Comparison of ENCODE assay signal across 24 cellular contexts in genomic region chr19:29543381-29543780, GRCh38. TPM values are rescaled to one million over a fixed set of nuclear protein-coding genes. Genes with fewer than 3 reads are reported as not detected.
"Had no signal": no experiment of that assay in that cellular context is flagged by ENCODE, and none has a peak within 500 bp of the region (broad histone marks: within the 10 kb centered on the region; RNA-seq: fewer than 3 reads in every experiment).

No MANE protein-coding gene starts in this region.

- H3K36me3 ChIP-seq: ascending aorta, SJSA1 had no signal

- H3K9me3 ChIP-seq: ascending aorta, body of pancreas, SJSA1 had no signal

- H3K36me3 Mint-ChIP-seq: activated naive CD4-positive, alpha-beta T cell treated with anti-CD3 and anti-CD28 coated beads, Interleukin-2, amount 50 U/mL, for 72 hours had no signal

- H3K4me3 Mint-ChIP-seq: activated CD4-positive, alpha-beta T cell treated with anti-CD3 and anti-CD28 coated beads, Interleukin-2, amount 10 ng/mL, durations not matched to agents 24 days and 14 days; activated naive CD8-positive, alpha-beta T cell treated with anti-CD3 and anti-CD28 coated beads, Interleukin-2, amount 50 U/mL, for 24 hours; central memory CD8-positive, alpha-beta T cell; T-helper 1 cell treated with Interleukin-12 subunit alpha and Interleukin-12 subunit beta and Interleukin-4 antibody, amounts not matched to agents 30 μg/mL and 1 μg/mL, for 36 hours had no signal

- H3K4me1 Mint-ChIP-seq: activated CD4-positive, alpha-beta T cell treated with anti-CD3 and anti-CD28 coated beads, Interleukin-2, amount 10 ng/mL, durations not matched to agents 24 days and 14 days; central memory CD8-positive, alpha-beta T cell had no signal

- ATAC-seq: activated naive CD4-positive, alpha-beta T cell treated with anti-CD3 and anti-CD28 coated beads, Interleukin-2, amount 50 U/mL, for 72 hours; activated naive CD8-positive, alpha-beta T cell treated with anti-CD3 and anti-CD28 coated beads, Interleukin-2, amount 50 U/mL, for 24 hours; body of pancreas; K562; SK-N-SH treated with all-trans-retinoic acid at 6 μM for 48 hours had no signal

- H3K4me1 ChIP-seq: ascending aorta, body of pancreas, SJSA1 had no signal

- H3K27ac Mint-ChIP-seq: activated CD4-positive, alpha-beta T cell treated with anti-CD3 and anti-CD28 coated beads, Interleukin-2, amount 10 ng/mL, durations not matched to agents 24 days and 14 days; activated naive CD4-positive, alpha-beta T cell treated with anti-CD3 and anti-CD28 coated beads, Interleukin-2, amount 50 U/mL, for 72 hours; activated naive CD8-positive, alpha-beta T cell treated with anti-CD3 and anti-CD28 coated beads, Interleukin-2, amount 50 U/mL, for 24 hours; T-helper 1 cell treated with Interleukin-12 subunit alpha and Interleukin-12 subunit beta and Interleukin-4 antibody, amounts not matched to agents 30 μg/mL and 1 μg/mL, for 36 hours had no signal

- H3K4me3 ChIP-seq: ascending aorta, body of pancreas, K562, SJSA1 had no signal

- H3K9me3 Mint-ChIP-seq: activated CD4-positive, alpha-beta T cell treated with anti-CD3 and anti-CD28 coated beads, Interleukin-2, amount 10 ng/mL, durations not matched to agents 24 days and 14 days; central memory CD8-positive, alpha-beta T cell; T-helper 1 cell treated with Interleukin-12 subunit alpha and Interleukin-12 subunit beta and Interleukin-4 antibody, amounts not matched to agents 30 μg/mL and 1 μg/mL, for 36 hours had no signal

- DNase-seq: activated CD4-positive, alpha-beta T cell treated with anti-CD3 and anti-CD28 coated beads, Interleukin-2, amount 10 ng/mL, durations not matched to agents 24 days and 14 days; activated CD4-positive, alpha-beta T cell treated with anti-CD3 and anti-CD28 coated beads, Interleukin-2, amount 50 U/mL, for 48 hours; activated naive CD4-positive, alpha-beta T cell treated with Interleukin-2 at 50 U/mL for 16 hours; activated naive CD8-positive, alpha-beta T cell treated with anti-CD3 and anti-CD28 coated beads, Interleukin-2, amount 50 U/mL, for 24 hours; activated T-cell treated with anti-CD3 and anti-CD28 coated beads for 4 hours; amniotic stem cell; body of pancreas; Karpas-422; NCI-H1105 treated with DMSO at 0.1 percent for 48 hours; NCI-H1436 treated with DMSO at 0.1 percent for 48 hours; NCI-H187; NCI-H2081; NCI-H524; SHP77; SW 1271 had no signal

- H3K27me3 ChIP-seq: ascending aorta, SJSA1 had no signal

- H3K27ac ChIP-seq: ascending aorta, body of pancreas, SJSA1 had no signal

RNA-seq across cellular contexts. Expression of gene VSTM2B, which starts 17.6 kb away (rescaled TPM):
- total RNA-seq: activated CD4-positive, alpha-beta T cell treated with anti-CD3 and anti-CD28 coated beads, Interleukin-2, amount 10 ng/mL, durations not matched to agents 24 days and 14 days; activated CD8-positive, alpha-beta memory T cell treated with anti-CD3 and anti-CD28 coated beads for 36 hours; ascending aorta; body of pancreas; bronchial epithelial cell; K562; SJSA1 had no signal
- polyA plus RNA-seq: K562 had no signal
